ENCODE assay signal across 21 cellular contexts in genomic region chr17:1149869-1150268, GRCh38. TPM values are rescaled to one million over a fixed set of nuclear protein-coding genes. Genes with fewer than 3 reads are reported as not detected.
DNase-seq lines count a peak whose midpoint lies in the region; ATAC-seq, FAIRE-seq and TF ChIP-seq lines count a peak whose summit lies in the region.
"Had no signal": no experiment of that assay in that cellular context is flagged by ENCODE, and none has a peak within 500 bp of the region (broad histone marks: within the 10 kb centered on the region; RNA-seq: fewer than 3 reads in every experiment).

No MANE protein-coding gene starts in this region.

- CTCF ChIA-PET in HEK293 (lab: Yijun Ruan, JAX), result interaction anchor here (0.5 to 8.3 kb wide), 9 partner anchors 10 to 92 kb away, joined by 3 to 114 read pairs (median 5); no protein-coding TSS in a partner anchor

- peaks cover 11 to 20% of the 10 kb centered on the region in 2 donors for H3K36me3 Mint-ChIP-seq in CD14-positive monocyte
- peaks cover 63% of the 10 kb centered on the region for H3K36me3 Mint-ChIP-seq in dendritic cell treated with granulocyte-macrophage colony-stimulating factor and Interleukin-4, amounts not matched to agents 40 ng/mL and 50 ng/mL, for 4 days (ENCODE audit: low read depth)
- H3K36me3 Mint-ChIP-seq in neural crest cell (ENCODE audit: low read depth), result no peaks in the 10 kb centered on the region

- H3K4me1 Mint-ChIP-seq in CD14-positive monocyte (peaks cover 14% of the 10 kb centered on the region), neural crest cell (peaks cover 18% of the 10 kb centered on the region)
- H3K4me1 Mint-ChIP-seq in dendritic cell treated with granulocyte-macrophage colony-stimulating factor and Interleukin-4, amounts not matched to agents 40 ng/mL and 50 ng/mL, for 4 days (ENCODE audit: low read depth), result peaks cover 82% of the 10 kb centered on the region

- H3K27me3 Mint-ChIP-seq in CD14-positive monocyte (ENCODE audit: low read depth in 3 of 3) (no peaks in the 10 kb centered on the region), neural crest cell (ENCODE audit: low read depth) (no peaks in the 10 kb centered on the region)
- H3K27me3 Mint-ChIP-seq in dendritic cell treated with granulocyte-macrophage colony-stimulating factor and Interleukin-4, amounts not matched to agents 40 ng/mL and 50 ng/mL, for 4 days, result no peaks in the 10 kb centered on the region

- peaks cover 0 to 20% of the 10 kb centered on the region in 2 experiments; a peak in 2 of 3 replicates for H3K36me3 ChIP-seq in HEK293 (ENCODE audit: control insufficient read depth in 2 of 2, insufficient read depth in 1 of 2, low read length in 2 of 2)
- H3K36me3 ChIP-seq: BE2C, HAP-1 had no signal

- ATAC-seq in HG02840 (IDR thresholded peaks at IDR 0.05; ENCODE audit: low FRiP score, unreplicated experiment), result no peak
- ATAC-seq: A549; CD8-positive, alpha-beta T cell had no signal

- FAIRE-seq in GM19239 (lab: Jason Lieb, UNC), result no peak
- FAIRE-seq: A549, D721Med, G401.6, GM12891, H1 had no signal

- intact Hi-C loops in CD14-positive monocyte (cut with micrococcal nuclease), result no loop called here
- intact Hi-C loops in dendritic cell treated with granulocyte-macrophage colony-stimulating factor and Interleukin-4, amounts not matched to agents 40 ng/mL and 50 ng/mL, for 4 days (cut with micrococcal nuclease), result no loop called here

- H3K9me3 Mint-ChIP-seq in CD14-positive monocyte (peaks cover 0 to 5% (median 0%) of the 10 kb centered on the region in 7 donors), neural crest cell (no peaks in the 10 kb centered on the region)
- H3K9me3 Mint-ChIP-seq in dendritic cell treated with granulocyte-macrophage colony-stimulating factor and Interleukin-4, amounts not matched to agents 40 ng/mL and 50 ng/mL, for 4 days, result no peaks in the 10 kb centered on the region
- H3K9me3 Mint-ChIP-seq: CD8-positive, alpha-beta T cell; HFFc6 had no signal

- H3K4me3 ChIP-seq in HEK293 (ENCODE audit: low read depth, low read length), result no peak overlapping the region
- H3K4me3 ChIP-seq: A549, HAP-1 had no signal

- POLR2A ChIA-PET in HEK293 (lab: Yijun Ruan, JAX), result no interaction called here

- no peak overlapping the region; the same call in 1 of the 2 replicates for H3K27ac ChIP-seq in HEK293 (ENCODE audit: extremely low read depth, low read depth, low read length)
- H3K27ac ChIP-seq: A549, C4-2B had no signal

- no peaks in the 10 kb centered on the region for H3K4me1 ChIP-seq in HEK293 (ENCODE audit: control insufficient read depth, insufficient read depth, low read length)
- H3K4me1 ChIP-seq: BE2C had no signal

- H3K4me3 Mint-ChIP-seq in CD14-positive monocyte, result no peak overlapping the region
- peak overlapping the region; percentile 4 for H3K4me3 Mint-ChIP-seq in dendritic cell treated with granulocyte-macrophage colony-stimulating factor and Interleukin-4, amounts not matched to agents 40 ng/mL and 50 ng/mL, for 4 days
- H3K4me3 Mint-ChIP-seq in neural crest cell, result no peak overlapping the region
- H3K4me3 Mint-ChIP-seq: CD8-positive, alpha-beta T cell; HFFc6 had no signal

- H3K27ac Mint-ChIP-seq in CD14-positive monocyte (peak overlapping the region in 4 of 7 donors; percentile 46 to 70 (median 56)), neural crest cell (ENCODE audit: unreplicated experiment) (peak overlapping the region; percentile 43)
- H3K27ac Mint-ChIP-seq in dendritic cell treated with granulocyte-macrophage colony-stimulating factor and Interleukin-4, amounts not matched to agents 40 ng/mL and 50 ng/mL, for 4 days, result peak overlapping the region; percentile 77
- H3K27ac Mint-ChIP-seq: CD8-positive, alpha-beta T cell; HFFc6 had no signal

- TF ChIP-seq CTCF in CD14-positive monocyte (IDR thresholded peaks at IDR 0.05) (no peak), HEK293 (tag by site-specific recombination; IDR thresholded peaks at IDR 0.05) (no peak), neural crest cell (conservative IDR thresholded peaks at IDR 0.05) (no peak)

- no peaks in the 10 kb centered on the region for H3K9me3 ChIP-seq in HEK293 (ENCODE audit: control insufficient read depth, insufficient read depth, low read depth, low read length)
- H3K9me3 ChIP-seq: A549, BE2C, HAP-1 had no signal

- DNase-seq in CD14-positive monocyte (ENCODE audit: low spot score) (no peak), neural crest cell (ENCODE audit: low read depth, low spot score) (no peak), GM19239 (ENCODE audit: insufficient read length, low spot score) (no peak), NCI-H2029 (lab: John Stamatoyannopoulos, UW) (no peak)
- DNase-seq: BE2C; CD8-positive, alpha-beta T cell; COR-L47; DMS153; DMS79 treated with DMSO at 0.1 percent for 48 hours; EL; HFFc6 had no signal

TF ChIP-seq in HEK293, 187 proteins besides CTCF, POLR2A, EP300 and RAD21:
- no peak for TF ChIP-seq ZNF621 (tag by site-specific recombination; IDR thresholded peaks at IDR 0.05)
- TF ChIP-seq ZNF670 (tag by site-specific recombination; IDR thresholded peaks at IDR 0.05; ENCODE audit: low read depth), result no peak
- no peak for TF ChIP-seq BCL11A (tag by site-specific recombination; IDR thresholded peaks at IDR 0.05; ENCODE audit: low read depth)
- TF ChIP-seq ZNF426 (tag by site-specific recombination; IDR thresholded peaks at IDR 0.05), result no peak
- TF ChIP-seq MEIS1 (CRISPR knock-in tag; IDR thresholded peaks at IDR 0.05; ENCODE audit: borderline replicate concordance), result no peak
- TF ChIP-seq ZNF768 (tag by site-specific recombination; IDR thresholded peaks at IDR 0.05), result peak; percentile 44; the same call in 1 of the 2 replicates
- TF ChIP-seq ZNF629 (tag by site-specific recombination; IDR thresholded peaks at IDR 0.05), result no peak

RNA-seq across cellular contexts. Expression of gene ABR, which starts 29.9 kb away (rescaled TPM):
- 10 to 100 TPM; 19.8 to 26.0 TPM for polyA plus RNA-seq in CD14-positive monocyte
- 57.4 and 59.7 TPM in 2 replicates for total RNA-seq in neural crest cell
